Comparison of ENCODE assay signal across 26 cellular contexts in genomic region chr13:35941374-35941773, GRCh38.
"Had no signal": no experiment of that assay in that cellular context is flagged by ENCODE, and none has a peak within 500 bp of the region (broad histone marks: within the 10 kb centered on the region; RNA-seq: fewer than 3 reads in every experiment).

No MANE protein-coding gene starts in this region.

- H3K27ac ChIP-seq: colonic mucosa, coronary artery, epithelial cell of prostate, esophagus muscularis mucosa, esophagus squamous epithelium, foreskin keratinocyte, gastrocnemius medialis, heart left ventricle, heart right ventricle had no signal

- H3K4me1 ChIP-seq: colonic mucosa, esophagus squamous epithelium, foreskin keratinocyte, gastrocnemius medialis, heart left ventricle, heart right ventricle had no signal

- FAIRE-seq: colon, endometrium, endothelial cell of umbilical vein, frontal cortex had no signal

- H3K4me3 ChIP-seq: colonic mucosa, coronary artery, dorsolateral prefrontal cortex, esophagus muscularis mucosa, esophagus squamous epithelium, gastrocnemius medialis, heart left ventricle, heart right ventricle had no signal

- ATAC-seq: effector memory CD8-positive, alpha-beta T cell; esophagus mucosa; foreskin keratinocyte; gastrocnemius medialis; heart left ventricle; heart right ventricle had no signal

- H3K27me3 ChIP-seq: colonic mucosa, dorsolateral prefrontal cortex, esophagus muscularis mucosa, esophagus squamous epithelium, foreskin keratinocyte, gastrocnemius medialis, heart left ventricle, heart right ventricle had no signal

- DNase-seq: colonic mucosa; cortex of kidney; dermis blood vessel endothelial cell; dorsolateral prefrontal cortex; effector CD4-positive, alpha-beta T cell; effector CD8-positive, alpha-beta T cell; effector memory CD4-positive, alpha-beta T cell; effector memory CD8-positive, alpha-beta T cell; endodermal cell; erythroblast; esophagus squamous epithelium; foreskin keratinocyte; foreskin melanocyte; gastrocnemius medialis; glutamatergic neuron; head of caudate nucleus; heart left ventricle; heart right ventricle had no signal

- H3K9me3 ChIP-seq: colonic mucosa, esophagus muscularis mucosa, esophagus squamous epithelium, gastrocnemius medialis had no signal

- H3K36me3 ChIP-seq: colonic mucosa, esophagus muscularis mucosa, esophagus squamous epithelium, gastrocnemius medialis had no signal
